In the genomic region with DNA sequence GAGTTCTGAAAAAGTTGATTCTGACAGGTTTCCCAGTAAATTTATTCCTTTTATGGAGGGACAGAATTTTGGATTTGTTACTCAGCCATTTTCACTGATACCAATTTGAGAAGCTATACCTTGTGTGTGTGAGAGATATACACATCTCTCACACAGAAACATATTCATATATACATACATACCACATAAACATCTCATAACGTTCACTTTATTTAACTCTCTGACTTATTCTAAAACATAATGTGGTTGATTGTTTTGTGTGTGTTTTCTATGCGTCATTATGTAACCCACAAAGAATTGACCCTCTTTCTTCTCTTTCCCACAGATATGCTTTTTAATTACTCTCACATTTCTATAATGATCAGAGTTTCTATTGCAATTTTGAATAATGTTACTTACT, we compare ENCODE assay signal across 12 cellular contexts.
DNase-seq lines count a peak whose midpoint lies in the region; ATAC-seq and TF ChIP-seq lines count a peak whose summit lies in the region.
"Had no signal": no experiment of that assay in that cellular context is flagged by ENCODE, and none has a peak within 500 bp of the region (broad histone marks: within the 10 kb centered on the region; RNA-seq: fewer than 3 reads in every experiment).

No MANE protein-coding gene starts in this region.

- H3K4me3 ChIP-seq in GM12865 (ENCODE audit: low read depth, low read length) = no peak overlapping the region
- H3K4me3 ChIP-seq: BLaER1, K562 had no signal

- peak; percentile 21 for DNase-seq in GM12865 (ENCODE audit: low read depth)
- peak; percentile 40 for DNase-seq in SK-MEL-5 (ENCODE audit: low read depth, low spot score)
- no peak for DNase-seq in NCI-H446 (lab: John Stamatoyannopoulos, UW)
- DNase-seq: CD4-positive, alpha-beta memory T cell; DMS 273 treated with DMSO at 0.1 percent for 48 hours; DMS53; H9 had no signal

- in situ Hi-C loops in SK-MEL-5 (cut with HindIII; ENCODE audit: low pct_unique_long_range_greater_than_20kb, low sequenced_read_pairs) = no loop called here

- TF ChIP-seq CTCF in GM12865 (IDR thresholded peaks at IDR 0.05; ENCODE audit: insufficient read depth, low read depth, low read length, missing control alignments) = no peak

- peak; percentile 50 for ATAC-seq in HG03103 (IDR thresholded peaks at IDR 0.05; ENCODE audit: low read depth, unreplicated experiment)
- ATAC-seq in HG03521 (IDR thresholded peaks at IDR 0.05; ENCODE audit: unreplicated experiment) = no peak
- ATAC-seq in HG03442 (IDR thresholded peaks at IDR 0.05; ENCODE audit: unreplicated experiment) = no peak
- ATAC-seq: K562 had no signal

Comparison
In these comparisons a context has a peak if more than half of its experiments do, and no peak if none do; other contexts are left out.
1. DNase-seq: peak in GM12865 (single experiment) and SK-MEL-5 (single experiment); none in NCI-H446 (0 of 2).